ENCODE assay signal across 1 cellular context in the genomic region with DNA sequence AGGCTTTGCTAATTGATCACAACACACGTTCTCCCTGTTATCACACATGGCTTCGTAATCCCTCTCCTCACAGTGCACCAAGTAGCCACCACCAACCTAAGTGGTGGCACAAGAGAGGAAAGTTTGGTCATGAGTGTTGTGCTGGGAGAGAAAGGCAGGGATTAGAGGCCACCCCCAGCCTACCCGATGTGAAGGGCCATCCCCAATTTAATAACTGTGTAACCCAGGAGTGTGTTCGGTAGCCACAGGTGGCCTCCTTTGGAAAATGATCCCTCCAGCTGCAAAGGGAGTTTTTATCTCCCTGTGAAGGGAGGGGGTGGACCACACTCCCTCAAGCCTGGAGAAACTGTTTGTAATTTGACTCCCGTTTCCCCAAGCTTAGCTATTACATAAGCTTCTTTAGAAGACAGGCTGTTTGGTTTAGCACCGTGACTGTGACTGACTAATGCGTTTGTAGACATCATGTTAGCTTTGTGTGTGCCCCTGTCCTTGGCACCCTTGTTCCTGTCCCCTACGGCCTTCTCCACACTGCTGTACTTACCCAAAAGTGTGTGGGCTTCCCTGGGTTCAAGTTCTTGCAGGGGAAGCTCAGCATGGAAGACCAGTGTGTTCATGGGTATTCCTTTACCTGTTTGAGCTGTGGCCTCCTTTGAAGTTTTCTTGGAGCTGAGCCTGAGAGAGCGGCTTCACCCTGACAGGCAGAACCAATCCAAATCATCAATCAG.
TF ChIP-seq lines count a peak whose summit lies in the region.

No MANE protein-coding gene starts in this region.

TF ChIP-seq in HepG2, 621 proteins besides CTCF, POLR2A, EP300 and RAD21 (continued from another document and continues in another):
- TF ChIP-seq, protein P1, sequence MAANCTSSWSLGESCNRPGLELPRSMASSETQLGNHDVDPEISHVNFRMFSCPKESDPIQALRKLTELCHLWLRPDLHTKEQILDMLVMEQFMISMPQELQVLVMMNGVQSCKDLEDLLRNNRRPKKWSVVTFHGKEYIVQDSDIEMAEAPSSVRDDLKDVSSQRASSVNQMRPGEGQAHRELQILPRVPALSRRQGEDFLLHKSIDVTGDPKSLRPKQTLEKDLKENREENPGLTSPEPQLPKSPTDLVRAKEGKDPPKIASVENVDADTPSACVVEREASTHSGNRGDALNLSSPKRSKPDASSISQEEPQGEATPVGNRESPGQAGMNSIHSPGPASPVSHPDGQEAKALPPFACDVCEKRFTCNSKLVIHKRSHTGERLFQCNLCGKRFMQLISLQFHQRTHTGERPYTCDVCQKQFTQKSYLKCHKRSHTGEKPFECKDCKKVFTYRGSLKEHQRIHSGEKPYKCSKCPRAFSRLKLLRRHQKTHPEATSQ (CRISPR knock-in tag; IDR thresholded peaks at IDR 0.05; ENCODE audit: borderline replicate concordance) = no peak
- TF ChIP-seq THAP11 (CRISPR knock-in tag; IDR thresholded peaks at IDR 0.05) (peak; percentile 57; the same call in 1 of the 2 replicates), ZNF44 (CRISPR knock-in tag; IDR thresholded peaks at IDR 0.05) (no peak), ZNF879 (CRISPR knock-in tag; IDR thresholded peaks at IDR 0.05) (no peak), SMAD1 (CRISPR knock-in tag; IDR thresholded peaks at IDR 0.05; ENCODE audit: borderline replicate concordance, low read depth) (no peak), RNF2 (conservative IDR thresholded peaks at IDR 0.05; ENCODE audit: low read depth) (no peak), ZNF776 (CRISPR knock-in tag; IDR thresholded peaks at IDR 0.05) (no peak), HNRNPUL1 (IDR thresholded peaks at IDR 0.05; ENCODE audit: low read depth, low read length) (no peak), ZNF878 (CRISPR knock-in tag; IDR thresholded peaks at IDR 0.05) (peak; percentile 89), POGZ (CRISPR knock-in tag; IDR thresholded peaks at IDR 0.05) (peak; percentile 54), IKZF4 (CRISPR knock-in tag; IDR thresholded peaks at IDR 0.05; ENCODE audit: borderline replicate concordance, low read depth, not compliant biosample characterization) (peak; percentile 44), MTF2 (CRISPR knock-in tag; IDR thresholded peaks at IDR 0.05; ENCODE audit: borderline replicate concordance) (no peak), AGO1 (IDR thresholded peaks at IDR 0.05; ENCODE audit: low read depth, low read length, poor library complexity, severe bottlenecking) (no peak), ZNF317 (CRISPR knock-in tag; IDR thresholded peaks at IDR 0.05) (no peak), ARID2 (CRISPR knock-in tag; IDR thresholded peaks at IDR 0.05; ENCODE audit: borderline replicate concordance) (no peak), ATF1 (CRISPR knock-in tag; IDR thresholded peaks at IDR 0.05) (no peak), ZNF451 (CRISPR knock-in tag; IDR thresholded peaks at IDR 0.05) (no peak), NFIC (IDR thresholded peaks at IDR 0.05; ENCODE audit: low read length) (no peak), SRSF1 (optimal IDR thresholded peaks at IDR 0.05; ENCODE audit: low read depth, low read length) (no peak), SOX6 (IDR thresholded peaks at IDR 0.05) (no peak), SOX6 (CRISPR knock-in tag; IDR thresholded peaks at IDR 0.05) (peak; percentile 86), ZNF841 (CRISPR knock-in tag; IDR thresholded peaks at IDR 0.05; ENCODE audit: borderline replicate concordance) (no peak), CBX5 (CRISPR knock-in tag; IDR thresholded peaks at IDR 0.05; ENCODE audit: borderline replicate concordance) (peak; percentile 90; the same call in 1 of the 2 replicates), NR1H2 (CRISPR knock-in tag; IDR thresholded peaks at IDR 0.05; ENCODE audit: borderline replicate concordance, low read depth) (no peak), KLF15 (CRISPR knock-in tag; IDR thresholded peaks at IDR 0.05; ENCODE audit: borderline replicate concordance) (no peak), ZNF160 (CRISPR knock-in tag; IDR thresholded peaks at IDR 0.05) (peak; percentile 26; the same call in 1 of the 2 replicates), ZNF431 (CRISPR knock-in tag; IDR thresholded peaks at IDR 0.05; ENCODE audit: borderline replicate concordance, low read depth) (peak; percentile 88; the same call in 1 of the 2 replicates), FOXK2 (IDR thresholded peaks at IDR 0.05) (no peak), NR2F1 (CRISPR knock-in tag; IDR thresholded peaks at IDR 0.05) (no peak), BRCA1 (CRISPR knock-in tag; IDR thresholded peaks at IDR 0.05) (no peak), ZNF256 (CRISPR knock-in tag; conservative IDR thresholded peaks at IDR 0.05) (no peak), RBM22 (optimal IDR thresholded peaks at IDR 0.05; ENCODE audit: low read length) (no peak), GABPB1 (CRISPR knock-in tag; IDR thresholded peaks at IDR 0.05) (no peak), YEATS4 (CRISPR knock-in tag; IDR thresholded peaks at IDR 0.05; ENCODE audit: borderline replicate concordance) (no peak), ZNF24 (IDR thresholded peaks at IDR 0.05) (no peak), ZNF780A (CRISPR knock-in tag; IDR thresholded peaks at IDR 0.05) (no peak), EHMT2 (IDR thresholded peaks at IDR 0.05; ENCODE audit: borderline replicate concordance, low read depth, low read length) (no peak), NBN (conservative IDR thresholded peaks at IDR 0.05) (no peak), MAF1 (CRISPR knock-in tag; IDR thresholded peaks at IDR 0.05; ENCODE audit: borderline replicate concordance) (no peak)
- TF ChIP-seq, protein P2, sequence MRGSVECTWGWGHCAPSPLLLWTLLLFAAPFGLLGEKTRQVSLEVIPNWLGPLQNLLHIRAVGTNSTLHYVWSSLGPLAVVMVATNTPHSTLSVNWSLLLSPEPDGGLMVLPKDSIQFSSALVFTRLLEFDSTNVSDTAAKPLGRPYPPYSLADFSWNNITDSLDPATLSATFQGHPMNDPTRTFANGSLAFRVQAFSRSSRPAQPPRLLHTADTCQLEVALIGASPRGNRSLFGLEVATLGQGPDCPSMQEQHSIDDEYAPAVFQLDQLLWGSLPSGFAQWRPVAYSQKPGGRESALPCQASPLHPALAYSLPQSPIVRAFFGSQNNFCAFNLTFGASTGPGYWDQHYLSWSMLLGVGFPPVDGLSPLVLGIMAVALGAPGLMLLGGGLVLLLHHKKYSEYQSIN (CRISPR knock-in tag; IDR thresholded peaks at IDR 0.05; ENCODE audit: borderline replicate concordance) = no peak
- TF ChIP-seq, protein P3, sequence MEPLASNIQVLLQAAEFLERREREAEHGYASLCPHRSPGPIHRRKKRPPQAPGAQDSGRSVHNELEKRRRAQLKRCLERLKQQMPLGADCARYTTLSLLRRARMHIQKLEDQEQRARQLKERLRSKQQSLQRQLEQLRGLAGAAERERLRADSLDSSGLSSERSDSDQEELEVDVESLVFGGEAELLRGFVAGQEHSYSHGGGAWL (CRISPR knock-in tag; IDR thresholded peaks at IDR 0.05) = no peak
- TF ChIP-seq, protein P4, sequence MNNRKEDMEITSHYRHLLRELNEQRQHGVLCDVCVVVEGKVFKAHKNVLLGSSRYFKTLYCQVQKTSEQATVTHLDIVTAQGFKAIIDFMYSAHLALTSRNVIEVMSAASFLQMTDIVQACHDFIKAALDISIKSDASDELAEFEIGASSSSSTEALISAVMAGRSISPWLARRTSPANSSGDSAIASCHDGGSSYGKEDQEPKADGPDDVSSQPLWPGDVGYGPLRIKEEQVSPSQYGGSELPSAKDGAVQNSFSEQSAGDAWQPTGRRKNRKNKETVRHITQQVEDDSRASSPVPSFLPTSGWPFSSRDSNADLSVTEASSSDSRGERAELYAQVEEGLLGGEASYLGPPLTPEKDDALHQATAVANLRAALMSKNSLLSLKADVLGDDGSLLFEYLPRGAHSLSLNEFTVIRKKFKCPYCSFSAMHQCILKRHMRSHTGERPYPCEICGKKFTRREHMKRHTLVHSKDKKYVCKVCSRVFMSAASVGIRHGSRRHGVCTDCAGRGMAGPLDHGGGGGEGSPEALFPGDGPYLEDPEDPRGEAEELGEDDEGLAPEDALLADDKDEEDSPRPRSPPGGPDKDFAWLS (CRISPR knock-in tag; IDR thresholded peaks at IDR 0.05; ENCODE audit: borderline replicate concordance) = no peak
- TF ChIP-seq, protein P5, sequence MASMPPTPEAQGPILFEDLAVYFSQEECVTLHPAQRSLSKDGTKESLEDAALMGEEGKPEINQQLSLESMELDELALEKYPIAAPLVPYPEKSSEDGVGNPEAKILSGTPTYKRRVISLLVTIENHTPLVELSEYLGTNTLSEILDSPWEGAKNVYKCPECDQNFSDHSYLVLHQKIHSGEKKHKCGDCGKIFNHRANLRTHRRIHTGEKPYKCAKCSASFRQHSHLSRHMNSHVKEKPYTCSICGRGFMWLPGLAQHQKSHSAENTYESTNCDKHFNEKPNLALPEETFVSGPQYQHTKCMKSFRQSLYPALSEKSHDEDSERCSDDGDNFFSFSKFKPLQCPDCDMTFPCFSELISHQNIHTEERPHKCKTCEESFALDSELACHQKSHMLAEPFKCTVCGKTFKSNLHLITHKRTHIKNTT (CRISPR knock-in tag; IDR thresholded peaks at IDR 0.05) = no peak
- TF ChIP-seq, protein P6, sequence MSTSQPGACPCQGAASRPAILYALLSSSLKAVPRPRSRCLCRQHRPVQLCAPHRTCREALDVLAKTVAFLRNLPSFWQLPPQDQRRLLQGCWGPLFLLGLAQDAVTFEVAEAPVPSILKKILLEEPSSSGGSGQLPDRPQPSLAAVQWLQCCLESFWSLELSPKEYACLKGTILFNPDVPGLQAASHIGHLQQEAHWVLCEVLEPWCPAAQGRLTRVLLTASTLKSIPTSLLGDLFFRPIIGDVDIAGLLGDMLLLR (CRISPR knock-in tag; IDR thresholded peaks at IDR 0.05) = 0 out of 2 replicates have a peak, but pooled peaks have one; percentile 40
- TF ChIP-seq, protein P7, sequence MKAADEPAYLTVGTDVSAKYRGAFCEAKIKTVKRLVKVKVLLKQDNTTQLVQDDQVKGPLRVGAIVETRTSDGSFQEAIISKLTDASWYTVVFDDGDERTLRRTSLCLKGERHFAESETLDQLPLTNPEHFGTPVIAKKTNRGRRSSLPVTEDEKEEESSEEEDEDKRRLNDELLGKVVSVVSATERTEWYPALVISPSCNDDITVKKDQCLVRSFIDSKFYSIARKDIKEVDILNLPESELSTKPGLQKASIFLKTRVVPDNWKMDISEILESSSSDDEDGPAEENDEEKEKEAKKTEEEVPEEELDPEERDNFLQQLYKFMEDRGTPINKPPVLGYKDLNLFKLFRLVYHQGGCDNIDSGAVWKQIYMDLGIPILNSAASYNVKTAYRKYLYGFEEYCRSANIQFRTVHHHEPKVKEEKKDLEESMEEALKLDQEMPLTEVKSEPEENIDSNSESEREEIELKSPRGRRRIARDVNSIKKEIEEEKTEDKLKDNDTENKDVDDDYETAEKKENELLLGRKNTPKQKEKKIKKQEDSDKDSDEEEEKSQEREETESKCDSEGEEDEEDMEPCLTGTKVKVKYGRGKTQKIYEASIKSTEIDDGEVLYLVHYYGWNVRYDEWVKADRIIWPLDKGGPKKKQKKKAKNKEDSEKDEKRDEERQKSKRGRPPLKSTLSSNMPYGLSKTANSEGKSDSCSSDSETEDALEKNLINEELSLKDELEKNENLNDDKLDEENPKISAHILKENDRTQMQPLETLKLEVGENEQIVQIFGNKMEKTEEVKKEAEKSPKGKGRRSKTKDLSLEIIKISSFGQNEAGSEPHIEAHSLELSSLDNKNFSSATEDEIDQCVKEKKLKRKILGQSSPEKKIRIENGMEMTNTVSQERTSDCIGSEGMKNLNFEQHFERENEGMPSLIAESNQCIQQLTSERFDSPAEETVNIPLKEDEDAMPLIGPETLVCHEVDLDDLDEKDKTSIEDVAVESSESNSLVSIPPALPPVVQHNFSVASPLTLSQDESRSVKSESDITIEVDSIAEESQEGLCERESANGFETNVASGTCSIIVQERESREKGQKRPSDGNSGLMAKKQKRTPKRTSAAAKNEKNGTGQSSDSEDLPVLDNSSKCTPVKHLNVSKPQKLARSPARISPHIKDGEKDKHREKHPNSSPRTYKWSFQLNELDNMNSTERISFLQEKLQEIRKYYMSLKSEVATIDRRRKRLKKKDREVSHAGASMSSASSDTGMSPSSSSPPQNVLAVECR (CRISPR knock-in tag; IDR thresholded peaks at IDR 0.05; ENCODE audit: borderline replicate concordance) = peak; percentile 55; the same call in 1 of the 2 replicates
- TF ChIP-seq, protein P8, sequence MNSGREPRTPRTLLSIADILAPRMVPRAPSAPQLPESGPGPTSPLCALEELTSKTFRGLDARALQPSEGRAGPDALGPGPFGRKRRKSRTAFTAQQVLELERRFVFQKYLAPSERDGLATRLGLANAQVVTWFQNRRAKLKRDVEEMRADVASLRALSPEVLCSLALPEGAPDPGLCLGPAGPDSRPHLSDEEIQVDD (CRISPR knock-in tag; IDR thresholded peaks at IDR 0.05; ENCODE audit: borderline replicate concordance) = no peak
- TF ChIP-seq, protein P9, sequence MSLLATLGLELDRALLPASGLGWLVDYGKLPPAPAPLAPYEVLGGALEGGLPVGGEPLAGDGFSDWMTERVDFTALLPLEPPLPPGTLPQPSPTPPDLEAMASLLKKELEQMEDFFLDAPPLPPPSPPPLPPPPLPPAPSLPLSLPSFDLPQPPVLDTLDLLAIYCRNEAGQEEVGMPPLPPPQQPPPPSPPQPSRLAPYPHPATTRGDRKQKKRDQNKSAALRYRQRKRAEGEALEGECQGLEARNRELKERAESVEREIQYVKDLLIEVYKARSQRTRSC (CRISPR knock-in tag; IDR thresholded peaks at IDR 0.05; ENCODE audit: low read depth) = 0 out of 2 replicates have a peak, but pooled peaks have one; percentile 81
- TF ChIP-seq, protein P10, sequence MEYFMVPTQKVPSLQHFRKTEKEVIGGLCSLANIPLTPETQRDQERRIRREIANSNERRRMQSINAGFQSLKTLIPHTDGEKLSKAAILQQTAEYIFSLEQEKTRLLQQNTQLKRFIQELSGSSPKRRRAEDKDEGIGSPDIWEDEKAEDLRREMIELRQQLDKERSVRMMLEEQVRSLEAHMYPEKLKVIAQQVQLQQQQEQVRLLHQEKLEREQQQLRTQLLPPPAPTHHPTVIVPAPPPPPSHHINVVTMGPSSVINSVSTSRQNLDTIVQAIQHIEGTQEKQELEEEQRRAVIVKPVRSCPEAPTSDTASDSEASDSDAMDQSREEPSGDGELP (IDR thresholded peaks at IDR 0.05; ENCODE audit: borderline replicate concordance, low read depth) = peak; percentile 70; the same call in 1 of the 2 replicates
- TF ChIP-seq, protein P11, sequence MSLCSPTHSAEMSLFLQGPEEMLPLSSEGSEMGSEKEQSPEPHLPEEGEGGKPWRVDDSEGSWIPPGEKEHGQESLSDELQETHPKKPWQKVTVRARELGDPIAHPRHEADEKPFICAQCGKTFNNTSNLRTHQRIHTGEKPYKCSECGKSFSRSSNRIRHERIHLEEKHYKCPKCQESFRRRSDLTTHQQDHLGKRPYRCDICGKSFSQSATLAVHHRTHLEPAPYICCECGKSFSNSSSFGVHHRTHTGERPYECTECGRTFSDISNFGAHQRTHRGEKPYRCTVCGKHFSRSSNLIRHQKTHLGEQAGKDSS (CRISPR knock-in tag; IDR thresholded peaks at IDR 0.05; ENCODE audit: borderline replicate concordance, low read depth) = peak; percentile 69; the same call in 1 of the 2 replicates
- TF ChIP-seq, protein P12, sequence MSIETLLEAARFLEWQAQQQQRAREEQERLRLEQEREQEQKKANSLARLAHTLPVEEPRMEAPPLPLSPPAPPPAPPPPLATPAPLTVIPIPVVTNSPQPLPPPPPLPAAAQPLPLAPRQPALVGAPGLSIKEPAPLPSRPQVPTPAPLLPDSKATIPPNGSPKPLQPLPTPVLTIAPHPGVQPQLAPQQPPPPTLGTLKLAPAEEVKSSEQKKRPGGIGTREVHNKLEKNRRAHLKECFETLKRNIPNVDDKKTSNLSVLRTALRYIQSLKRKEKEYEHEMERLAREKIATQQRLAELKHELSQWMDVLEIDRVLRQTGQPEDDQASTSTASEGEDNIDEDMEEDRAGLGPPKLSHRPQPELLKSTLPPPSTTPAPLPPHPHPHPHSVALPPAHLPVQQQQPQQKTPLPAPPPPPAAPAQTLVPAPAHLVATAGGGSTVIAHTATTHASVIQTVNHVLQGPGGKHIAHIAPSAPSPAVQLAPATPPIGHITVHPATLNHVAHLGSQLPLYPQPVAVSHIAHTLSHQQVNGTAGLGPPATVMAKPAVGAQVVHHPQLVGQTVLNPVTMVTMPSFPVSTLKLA (IDR thresholded peaks at IDR 0.05) = no peak
